Comparison of ENCODE assay signal across 18 cellular contexts in the genomic region with DNA sequence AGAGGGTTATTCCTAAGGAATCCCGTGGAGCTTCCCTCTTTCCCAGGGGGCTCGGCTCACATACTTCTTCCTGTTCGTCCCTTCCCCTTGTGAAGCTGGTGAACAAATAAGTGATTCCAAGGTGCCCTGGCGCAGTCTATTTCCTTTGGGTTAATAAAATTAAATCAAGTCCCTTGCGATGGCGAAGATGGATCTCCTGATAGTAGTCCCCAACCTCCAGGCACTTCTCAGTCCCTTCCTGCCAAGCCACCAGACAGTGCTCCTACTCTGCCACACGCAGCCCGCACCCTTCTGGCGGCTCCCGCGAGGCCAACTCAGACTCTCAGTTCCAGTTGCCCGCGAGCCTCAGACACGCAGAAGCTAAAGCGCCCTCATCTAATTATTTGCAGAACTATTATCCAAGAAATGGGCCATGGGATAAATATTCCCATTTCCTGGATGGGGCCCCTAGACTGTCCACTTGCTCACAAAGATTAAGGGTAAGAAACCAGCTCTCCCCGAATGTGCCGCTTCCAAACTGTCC. TPM values are rescaled to one million over a fixed set of nuclear protein-coding genes. Genes with fewer than 3 reads are reported as not detected.
DNase-seq lines count a peak whose midpoint lies in the region; ATAC-seq, FAIRE-seq and TF ChIP-seq lines count a peak whose summit lies in the region.
"Had no signal": no experiment of that assay in that cellular context is flagged by ENCODE, and none has a peak within 500 bp of the region (broad histone marks: within the 10 kb centered on the region; RNA-seq: fewer than 3 reads in every experiment).

No MANE protein-coding gene starts in this region.

- no peak overlapping the region for H3K27ac Mint-ChIP-seq in stimulated activated naive CD8-positive, alpha-beta T cell treated with anti-CD3 and anti-CD28 coated beads, Interleukin-15, amount 100 ng/mL, for 72 hours
- no peak overlapping the region for H3K27ac Mint-ChIP-seq in WTC11
- H3K27ac Mint-ChIP-seq: CD4-positive, CD25-positive, alpha-beta regulatory T cell had no signal

- H3K4me3 Mint-ChIP-seq in stimulated activated naive CD8-positive, alpha-beta T cell treated with anti-CD3 and anti-CD28 coated beads, Interleukin-15, amount 100 ng/mL, for 72 hours: no peak overlapping the region
- peak overlapping the region; percentile 72 for H3K4me3 Mint-ChIP-seq in WTC11
- H3K4me3 Mint-ChIP-seq: CD4-positive, CD25-positive, alpha-beta regulatory T cell had no signal

- FAIRE-seq in urothelium cell line (lab: Jason Lieb, UNC): peak; percentile 9
- FAIRE-seq: K562 had no signal

- POLR2A ChIA-PET in WTC11 (lab: Charles Lee): interaction anchor here (0.6 to 1.9 kb wide), 2 partner anchors 10 to 1259 kb away, joined by 3 to 8 read pairs; no protein-coding TSS in a partner anchor

- H3K4me1 Mint-ChIP-seq in stimulated activated naive CD8-positive, alpha-beta T cell treated with anti-CD3 and anti-CD28 coated beads, Interleukin-15, amount 100 ng/mL, for 72 hours: peaks cover 39% of the 10 kb centered on the region
- peaks cover 52% of the 10 kb centered on the region for H3K4me1 Mint-ChIP-seq in WTC11

- H3K9me3 ChIP-seq in iPS-18c (ENCODE audit: control insufficient read depth, insufficient read depth, low read length): no peaks in the 10 kb centered on the region

- H3K4me3 ChIP-seq in iPS-18c (ENCODE audit: insufficient read depth, low read depth, low read length): peak overlapping the region; percentile 16
- H3K4me3 ChIP-seq: K562 had no signal

- TF ChIP-seq CTCF in WTC11 (IDR thresholded peaks at IDR 0.05): no peak

- no peaks in the 10 kb centered on the region for H3K9me3 Mint-ChIP-seq in stimulated activated naive CD8-positive, alpha-beta T cell treated with anti-CD3 and anti-CD28 coated beads, Interleukin-15, amount 100 ng/mL, for 72 hours
- H3K9me3 Mint-ChIP-seq in WTC11: no peaks in the 10 kb centered on the region

- ATAC-seq in stimulated activated naive CD8-positive, alpha-beta T cell treated with anti-CD3 and anti-CD28 coated beads, Interleukin-15, Interleukin-2, amounts not matched to agents 100 U/mL and 50 U/mL, for 24 hours: peak; percentile 36
- ATAC-seq in stimulated activated naive CD8-positive, alpha-beta T cell treated with anti-CD3 and anti-CD28 coated beads, Interleukin-15, amount 100 ng/mL, for 72 hours: no peak
- 0 out of 2 replicates have a peak, but pooled peaks have one; percentile 6 for ATAC-seq in WTC11
- ATAC-seq in HG02610 (IDR thresholded peaks at IDR 0.05; ENCODE audit: unreplicated experiment): no peak
- ATAC-seq: K562, Panc1 had no signal

- DNase-seq in stimulated activated naive CD8-positive, alpha-beta T cell treated with anti-CD3 and anti-CD28 coated beads, Interleukin-15, Interleukin-2, amounts not matched to agents 100 U/mL and 50 U/mL, for 24 hours: no peak
- no peak for DNase-seq in stimulated activated naive CD8-positive, alpha-beta T cell treated with anti-CD3 and anti-CD28 coated beads, Interleukin-15, amount 100 ng/mL, for 72 hours
- DNase-seq in WTC11 (ENCODE audit: low spot score) (peak; percentile 42), urothelium cell line (ENCODE audit: low spot score) (no peak), NCI-H1105 (lab: John Stamatoyannopoulos, UW) (no peak), NCI-H2171 treated with DMSO at 0.1 percent for 48 hours (lab: John Stamatoyannopoulos, UW) (no peak)
- DNase-seq: AML-193; Calu3; CD4-positive, CD25-positive, alpha-beta regulatory T cell; DMS79 treated with DMSO at 0.1 percent for 48 hours; GF-D8; GOT3; NCI-H69; Right ventricle myocardium superior had no signal

- CTCF ChIA-PET in WTC11 (lab: Charles Lee): interaction anchor here (0.6 to 4.7 kb wide), 7 partner anchors 8 to 189 kb away, joined by 3 to 22 read pairs (median 6); no protein-coding TSS in a partner anchor

- H3K36me3 Mint-ChIP-seq in WTC11: no peaks in the 10 kb centered on the region
- H3K36me3 Mint-ChIP-seq: CD4-positive, CD25-positive, alpha-beta regulatory T cell had no signal

- peaks cover 90% of the 10 kb centered on the region for H3K27me3 Mint-ChIP-seq in stimulated activated naive CD8-positive, alpha-beta T cell treated with anti-CD3 and anti-CD28 coated beads, Interleukin-15, amount 100 ng/mL, for 72 hours
- peaks cover 100% of the 10 kb centered on the region for H3K27me3 Mint-ChIP-seq in WTC11 (ENCODE audit: low read depth)

TF ChIP-seq in WTC11, 78 proteins besides CTCF, POLR2A, EP300 and RAD21:
- TF ChIP-seq JUN (CRISPR knock-in tag; IDR thresholded peaks at IDR 0.05) (no peak), SMAD4 (CRISPR knock-in tag; IDR thresholded peaks at IDR 0.05) (no peak), NR3C1 (CRISPR knock-in tag; conservative IDR thresholded peaks at IDR 0.05; ENCODE audit: low read depth) (no peak), OVOL2 (CRISPR knock-in tag; IDR thresholded peaks at IDR 0.05; ENCODE audit: borderline replicate concordance) (no peak), ZNF396 (CRISPR knock-in tag; IDR thresholded peaks at IDR 0.05; ENCODE audit: borderline replicate concordance) (no peak), ZBTB21 (CRISPR knock-in tag; IDR thresholded peaks at IDR 0.05; ENCODE audit: borderline replicate concordance) (no peak), JAZF1 (CRISPR knock-in tag; IDR thresholded peaks at IDR 0.05) (no peak)
- TF ChIP-seq, protein P1, sequence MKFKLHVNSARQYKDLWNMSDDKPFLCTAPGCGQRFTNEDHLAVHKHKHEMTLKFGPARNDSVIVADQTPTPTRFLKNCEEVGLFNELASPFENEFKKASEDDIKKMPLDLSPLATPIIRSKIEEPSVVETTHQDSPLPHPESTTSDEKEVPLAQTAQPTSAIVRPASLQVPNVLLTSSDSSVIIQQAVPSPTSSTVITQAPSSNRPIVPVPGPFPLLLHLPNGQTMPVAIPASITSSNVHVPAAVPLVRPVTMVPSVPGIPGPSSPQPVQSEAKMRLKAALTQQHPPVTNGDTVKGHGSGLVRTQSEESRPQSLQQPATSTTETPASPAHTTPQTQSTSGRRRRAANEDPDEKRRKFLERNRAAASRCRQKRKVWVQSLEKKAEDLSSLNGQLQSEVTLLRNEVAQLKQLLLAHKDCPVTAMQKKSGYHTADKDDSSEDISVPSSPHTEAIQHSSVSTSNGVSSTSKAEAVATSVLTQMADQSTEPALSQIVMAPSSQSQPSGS (CRISPR knock-in tag; IDR thresholded peaks at IDR 0.05; ENCODE audit: borderline replicate concordance, low read depth): no peak
- TF ChIP-seq, protein P2, sequence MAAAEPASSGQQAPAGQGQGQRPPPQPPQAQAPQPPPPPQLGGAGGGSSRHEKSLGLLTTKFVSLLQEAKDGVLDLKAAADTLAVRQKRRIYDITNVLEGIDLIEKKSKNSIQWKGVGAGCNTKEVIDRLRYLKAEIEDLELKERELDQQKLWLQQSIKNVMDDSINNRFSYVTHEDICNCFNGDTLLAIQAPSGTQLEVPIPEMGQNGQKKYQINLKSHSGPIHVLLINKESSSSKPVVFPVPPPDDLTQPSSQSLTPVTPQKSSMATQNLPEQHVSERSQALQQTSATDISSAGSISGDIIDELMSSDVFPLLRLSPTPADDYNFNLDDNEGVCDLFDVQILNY (CRISPR knock-in tag; IDR thresholded peaks at IDR 0.05): no peak
- TF ChIP-seq, protein P3, sequence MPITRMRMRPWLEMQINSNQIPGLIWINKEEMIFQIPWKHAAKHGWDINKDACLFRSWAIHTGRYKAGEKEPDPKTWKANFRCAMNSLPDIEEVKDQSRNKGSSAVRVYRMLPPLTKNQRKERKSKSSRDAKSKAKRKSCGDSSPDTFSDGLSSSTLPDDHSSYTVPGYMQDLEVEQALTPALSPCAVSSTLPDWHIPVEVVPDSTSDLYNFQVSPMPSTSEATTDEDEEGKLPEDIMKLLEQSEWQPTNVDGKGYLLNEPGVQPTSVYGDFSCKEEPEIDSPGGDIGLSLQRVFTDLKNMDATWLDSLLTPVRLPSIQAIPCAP (CRISPR knock-in tag; IDR thresholded peaks at IDR 0.05): no peak
- TF ChIP-seq, protein P4, sequence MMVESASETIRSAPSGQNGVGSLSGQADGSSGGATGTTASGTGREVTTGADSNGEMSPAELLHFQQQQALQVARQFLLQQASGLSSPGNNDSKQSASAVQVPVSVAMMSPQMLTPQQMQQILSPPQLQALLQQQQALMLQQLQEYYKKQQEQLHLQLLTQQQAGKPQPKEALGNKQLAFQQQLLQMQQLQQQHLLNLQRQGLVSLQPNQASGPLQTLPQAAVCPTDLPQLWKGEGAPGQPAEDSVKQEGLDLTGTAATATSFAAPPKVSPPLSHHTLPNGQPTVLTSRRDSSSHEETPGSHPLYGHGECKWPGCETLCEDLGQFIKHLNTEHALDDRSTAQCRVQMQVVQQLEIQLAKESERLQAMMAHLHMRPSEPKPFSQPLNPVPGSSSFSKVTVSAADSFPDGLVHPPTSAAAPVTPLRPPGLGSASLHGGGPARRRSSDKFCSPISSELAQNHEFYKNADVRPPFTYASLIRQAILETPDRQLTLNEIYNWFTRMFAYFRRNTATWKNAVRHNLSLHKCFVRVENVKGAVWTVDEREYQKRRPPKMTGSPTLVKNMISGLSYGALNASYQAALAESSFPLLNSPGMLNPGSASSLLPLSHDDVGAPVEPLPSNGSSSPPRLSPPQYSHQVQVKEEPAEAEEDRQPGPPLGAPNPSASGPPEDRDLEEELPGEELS (CRISPR knock-in tag; IDR thresholded peaks at IDR 0.05): no peak
- TF ChIP-seq, protein P5, sequence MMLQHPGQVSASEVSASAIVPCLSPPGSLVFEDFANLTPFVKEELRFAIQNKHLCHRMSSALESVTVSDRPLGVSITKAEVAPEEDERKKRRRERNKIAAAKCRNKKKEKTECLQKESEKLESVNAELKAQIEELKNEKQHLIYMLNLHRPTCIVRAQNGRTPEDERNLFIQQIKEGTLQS (CRISPR knock-in tag; conservative IDR thresholded peaks at IDR 0.05): no peak

RNA-seq across cellular contexts. Expression of a gene that starts 2.4 kb away (rescaled TPM):
- 0.07 TPM in 1 of 3 replicates, not detected in the others for total RNA-seq in WTC11 (2021)
- total RNA-seq: Calu3; CD4-positive, CD25-positive, alpha-beta regulatory T cell; K562; Right ventricle myocardium superior had no signal

RNA-seq across cellular contexts. Expression of a gene that starts 20.7 kb away (rescaled TPM):
- 1.9 to 2.5 TPM (median 2.5 TPM) in 3 replicates for total RNA-seq in WTC11 (2021)
- total RNA-seq: Calu3; CD4-positive, CD25-positive, alpha-beta regulatory T cell; Right ventricle myocardium superior had no signal

Comparison
In these comparisons a context has a peak if more than half of its experiments do, and no peak if none do; other contexts are left out.
1. ATAC-seq: peak in stimulated activated naive CD8-positive, alpha-beta T cell treated with anti-CD3 and anti-CD28 coated beads, Interleukin-15, Interleukin-2, amounts not matched to agents 100 U/mL and 50 U/mL, for 24 hours (single experiment) and WTC11 (single experiment); none in stimulated activated naive CD8-positive, alpha-beta T cell treated with anti-CD3 and anti-CD28 coated beads, Interleukin-15, amount 100 ng/mL, for 72 hours (single experiment) and HG02610 (single experiment).